2 cellular contexts compared by ENCODE assay signal in genomic region chr9:94879230-94879629, GRCh38.
TF ChIP-seq lines count a peak whose summit lies in the region.

No MANE protein-coding gene starts in this region.

TF ChIP-seq in A549, 52 proteins besides CTCF, POLR2A, EP300 and RAD21 (continued from another document):
- TF ChIP-seq HMGXB4 (CRISPR knock-in tag; IDR thresholded peaks at IDR 0.05; ENCODE audit: borderline replicate concordance) (no peak), ZSCAN20 (CRISPR knock-in tag; IDR thresholded peaks at IDR 0.05) (no peak), USF2 (IDR thresholded peaks at IDR 0.05) (no peak), ATOH8 (CRISPR knock-in tag; IDR thresholded peaks at IDR 0.05; ENCODE audit: low read depth) (no peak), BCL3 (IDR thresholded peaks at IDR 0.05) (no peak), RCOR1 (IDR thresholded peaks at IDR 0.05; ENCODE audit: low read depth, low read length) (no peak), MAZ (IDR thresholded peaks at IDR 0.05; ENCODE audit: borderline replicate concordance, low read depth, low read length) (no peak), ZC3H11A (IDR thresholded peaks at IDR 0.05) (no peak), HOXB13 (CRISPR knock-in tag; IDR thresholded peaks at IDR 0.05; ENCODE audit: low read depth) (no peak)

TF ChIP-seq in GM12878, 131 proteins besides CTCF, POLR2A, EP300 and RAD21 (continued from another document):
- TF ChIP-seq CUX1 (IDR thresholded peaks at IDR 0.05; ENCODE audit: insufficient replicate concordance, low read depth, low read length) (no peak), TBL1XR1 (IDR thresholded peaks at IDR 0.05; ENCODE audit: low read depth, low read length) (no peak), RBBP5 (conservative IDR thresholded peaks at IDR 0.05) (no peak), CBX5 (IDR thresholded peaks at IDR 0.05; ENCODE audit: low read depth) (no peak), ELK1 (IDR thresholded peaks at IDR 0.05; ENCODE audit: low read depth, low read length) (no peak), NFYA (IDR thresholded peaks at IDR 0.05; ENCODE audit: borderline replicate concordance, low read depth, low read length) (no peak)
